In the genomic region with DNA sequence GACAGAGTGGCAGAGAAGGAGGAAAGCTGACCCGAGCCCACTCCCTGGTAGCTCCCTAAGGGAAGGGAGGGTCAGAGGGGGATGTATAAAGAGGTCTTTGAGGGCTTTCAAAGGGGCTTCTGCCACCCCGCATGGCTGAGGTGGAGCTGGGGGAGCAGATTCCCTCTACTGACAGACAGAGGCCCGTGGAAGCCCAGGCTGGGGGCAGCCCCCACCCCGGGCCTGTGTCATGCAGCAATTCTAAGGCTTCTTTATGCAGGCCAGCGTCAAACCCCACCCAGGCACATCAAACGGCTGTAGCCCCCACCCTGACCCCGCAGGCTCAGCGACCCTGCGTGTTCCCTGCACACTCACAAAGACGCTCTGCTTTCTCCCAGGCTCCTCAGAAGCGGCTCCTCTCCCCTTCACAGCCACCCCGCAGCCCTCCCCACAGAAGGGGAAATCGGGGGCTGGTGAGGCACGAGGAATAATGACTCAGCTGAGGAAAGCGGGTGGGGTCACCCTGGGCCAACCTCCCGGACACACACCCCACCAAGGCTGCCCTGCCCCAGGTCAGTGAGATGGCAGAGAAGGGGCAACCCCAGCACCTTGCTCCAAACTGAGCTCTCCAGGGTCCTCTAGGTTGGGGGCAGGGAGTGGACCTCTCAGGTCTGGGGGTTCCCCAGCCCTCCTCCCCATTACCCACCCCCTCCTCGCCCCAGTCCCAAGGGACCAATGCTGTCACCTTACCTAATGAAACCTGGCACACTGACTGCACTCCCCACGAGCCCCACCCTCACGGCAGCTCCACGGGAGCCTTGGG, we compare ENCODE assay signal across 12 cellular contexts. TPM values are rescaled to one million over a fixed set of nuclear protein-coding genes. Genes with fewer than 3 reads are reported as not detected.
DNase-seq lines count a peak whose midpoint lies in the region; ATAC-seq, FAIRE-seq and TF ChIP-seq lines count a peak whose summit lies in the region.
"Had no signal": no experiment of that assay in that cellular context is flagged by ENCODE, and none has a peak within 500 bp of the region (broad histone marks: within the 10 kb centered on the region; RNA-seq: fewer than 3 reads in every experiment).

No MANE protein-coding gene starts in this region.

- peaks cover 5% of the 10 kb centered on the region for H3K79me2 ChIP-seq in smooth muscle cell (ENCODE audit: low read depth)

- no peak for DNase-seq in smooth muscle cell (lab: John Stamatoyannopoulos, UW; ENCODE audit: unreplicated experiment)
- DNase-seq in kidney: no peak
- no peak for DNase-seq in LoVo (ENCODE audit: low spot score)
- no peak for DNase-seq in Kasumi-1 (lab: John Stamatoyannopoulos, UW)
- DNase-seq: adrenal gland, heart right ventricle, KG1, T-helper 1 cell had no signal

- H2AFZ ChIP-seq in smooth muscle cell (ENCODE audit: low read depth): no peak overlapping the region

- TF ChIP-seq CTCF in smooth muscle cell (IDR thresholded peaks at IDR 0.05; ENCODE audit: borderline replicate concordance, insufficient read depth, poor library complexity, severe bottlenecking): no peak
- no peak for TF ChIP-seq CTCF in kidney (IDR thresholded peaks at IDR 0.05; ENCODE audit: borderline replicate concordance, extremely low read depth, insufficient read depth)

- WGBS in smooth muscle cell (ENCODE audit: low lambda C conversion rate): 51% methylated on average over 18 of the region's 20 CpGs

- H3K4me2 ChIP-seq in smooth muscle cell: peak overlapping the region; percentile 3

- peak; percentile 35 for ATAC-seq in GM19025 (IDR thresholded peaks at IDR 0.05; ENCODE audit: low read depth, unreplicated experiment)
- peak; percentile 30 for ATAC-seq in HG03342 (IDR thresholded peaks at IDR 0.05; ENCODE audit: unreplicated experiment)
- peak; percentile 18 for ATAC-seq in esophagus mucosa
- no peak for ATAC-seq in HG03521 (IDR thresholded peaks at IDR 0.05; ENCODE audit: unreplicated experiment)

- H3K9me3 ChIP-seq in smooth muscle cell (replicated peaks; ENCODE audit: low read depth): no peaks in the 10 kb centered on the region
- H3K9me3 ChIP-seq in kidney (ENCODE audit: control insufficient read depth in 1 of 2, low read length in 2 of 2): no peaks in the 10 kb centered on the region
- H3K9me3 ChIP-seq: adrenal gland, heart right ventricle had no signal

- no peak overlapping the region for H3K4me3 ChIP-seq in smooth muscle cell
- no peak overlapping the region for H3K4me3 ChIP-seq in kidney (ENCODE audit: low read length in 2 of 2)
- H3K4me3 ChIP-seq: adrenal gland, heart right ventricle had no signal

- H3F3A ChIP-seq in smooth muscle cell (ENCODE audit: low read depth): no peaks in the 10 kb centered on the region

- peaks cover 57% of the 10 kb centered on the region for H4K20me1 ChIP-seq in smooth muscle cell (ENCODE audit: low read depth)

- H3K4me1 ChIP-seq in smooth muscle cell (ENCODE audit: low read depth): peaks cover 38% of the 10 kb centered on the region
- peaks cover 26 to 45% of the 10 kb centered on the region in 2 donors for H3K4me1 ChIP-seq in kidney (ENCODE audit: control insufficient read depth in 1 of 2, insufficient read depth in 1 of 2, low read depth in 1 of 2, low read length in 2 of 2)

- FAIRE-seq in kidney (lab: Jason Lieb, UNC): no peak

- intact Hi-C loops in kidney (cut with DNase I): loop anchor here (10.0 kb wide), 1 partner anchor 45 kb away; no protein-coding TSS in a partner anchor

- H3K36me3 ChIP-seq in smooth muscle cell (ENCODE audit: low read depth) (no peaks in the 10 kb centered on the region), kidney (ENCODE audit: control insufficient read depth in 1 of 2, insufficient read depth in 2 of 2, low read length in 2 of 2) (no peaks in the 10 kb centered on the region)
- H3K36me3 ChIP-seq: adrenal gland, heart right ventricle had no signal

- H3K27me3 ChIP-seq in smooth muscle cell (ENCODE audit: low read depth): no peaks in the 10 kb centered on the region
- H3K27me3 ChIP-seq: adrenal gland had no signal

- H3K9ac ChIP-seq in smooth muscle cell (ENCODE audit: low read depth) (no peak overlapping the region), kidney (ENCODE audit: low read length in 2 of 2) (no peak overlapping the region)

- H3K27ac ChIP-seq in smooth muscle cell (ENCODE audit: low read depth) (no peak overlapping the region), kidney (ENCODE audit: low read depth in 2 of 2, low read length in 2 of 2) (no peak overlapping the region)
- H3K27ac ChIP-seq: adrenal gland, heart right ventricle had no signal

RNA-seq across cellular contexts. Expression of gene SLC45A3, which starts 10.8 kb away (rescaled TPM):
- total RNA-seq in esophagus mucosa (1.2 TPM), smooth muscle cell (3.2 and 4.9 TPM in 2 replicates), kidney (7.2 TPM)
- polyA plus RNA-seq in smooth muscle cell (3.1 and 4.4 TPM in 2 replicates), kidney (ENCODE audit: insufficient read depth, low read depth, low replicate concordance) (6.8 TPM)

RNA-seq across cellular contexts. Expression of gene ELK4, which starts 37.7 kb away (rescaled TPM):
- total RNA-seq in esophagus mucosa: 28.8 TPM
- total RNA-seq in smooth muscle cell: 15.5 and 16.6 TPM in 2 replicates
- 3.6 and 3.7 TPM in 2 replicates for polyA plus RNA-seq in smooth muscle cell
- total RNA-seq in kidney: 87.3 TPM
- 4.2 TPM for polyA plus RNA-seq in kidney (ENCODE audit: insufficient read depth, low read depth, low replicate concordance)
